9 cellular contexts compared by ENCODE assay signal in genomic region chr5:82365744-82366228, GRCh38.
A peak's percentile ranks its signal among the peaks of the same experiment; 100 is the strongest.
DNase-seq lines count a peak whose midpoint lies in the region; ATAC-seq and TF ChIP-seq lines count a peak whose summit lies in the region.
"Had no signal": no experiment of that assay in that cellular context is flagged by ENCODE, and none has a peak within 500 bp of the region (broad histone marks: within the 10 kb centered on the region; RNA-seq: fewer than 3 reads in every experiment).

No MANE protein-coding gene starts in this region.

- no peaks in the 10 kb centered on the region for H3K4me1 ChIP-seq in mucosa of descending colon (ENCODE audit: low read depth)
- H3K4me1 ChIP-seq in BE2C, result 0 out of 2 replicates have a peak, but pooled peaks cover 3% of the 10 kb centered on the region

- TF ChIP-seq CTCF in mucosa of descending colon (IDR thresholded peaks at IDR 0.05) (no peak), BE2C (IDR thresholded peaks at IDR 0.05; ENCODE audit: low read depth, low read length) (no peak)

- H3K27ac Mint-ChIP-seq in activated T-cell treated with anti-CD3 and anti-CD28 coated beads, Interleukin-2, amount 50 U/mL, for 72 hours, result no peak overlapping the region

- ATAC-seq in HG03159 (IDR thresholded peaks at IDR 0.05; ENCODE audit: unreplicated experiment) (peak; percentile 61), mucosa of descending colon (peak; percentile 64), GM18873 (IDR thresholded peaks at IDR 0.05; ENCODE audit: low FRiP score, unreplicated experiment) (no peak)
- peak; percentile 96 to 97 for ATAC-seq in activated T-cell treated with anti-CD3 and anti-CD28 coated beads, Interleukin-2, amount 50 U/mL, for 72 hours (replicated peaks in 1 of 2)

- H3K4me3 ChIP-seq in mucosa of descending colon, result no peak overlapping the region
- no peak overlapping the region for H3K4me3 ChIP-seq in BE2C (ENCODE audit: low read depth, low read length)
- H3K4me3 ChIP-seq: SJSA1 had no signal

- peak; percentile 63 for DNase-seq in DMS53 treated with DMSO at 0.1 percent for 48 hours (lab: John Stamatoyannopoulos, UW; ENCODE audit: unreplicated experiment)
- peak; percentile 68 to 74 for DNase-seq in activated T-cell treated with anti-CD3 and anti-CD28 coated beads, Interleukin-2, amount 50 U/mL, for 72 hours
- DNase-seq in mucosa of descending colon, result no peak
- no peak for DNase-seq in BE2C
- DNase-seq in superior temporal gyrus (ENCODE audit: extremely low spot score), result no peak
- DNase-seq in AML-193 (lab: John Stamatoyannopoulos, UW), result no peak

- H3K9me3 Mint-ChIP-seq in activated T-cell treated with anti-CD3 and anti-CD28 coated beads, Interleukin-2, amount 50 U/mL, for 72 hours, result no peaks in the 10 kb centered on the region

- H3K36me3 Mint-ChIP-seq in activated T-cell treated with anti-CD3 and anti-CD28 coated beads, Interleukin-2, amount 50 U/mL, for 72 hours (ENCODE audit: insufficient read depth in 2 of 2), result peaks cover 0 to 1% of the 10 kb centered on the region in 2 donors

- H3K36me3 ChIP-seq in mucosa of descending colon (ENCODE audit: low read depth) (no peaks in the 10 kb centered on the region), BE2C (no peaks in the 10 kb centered on the region)
- H3K36me3 ChIP-seq: SJSA1 had no signal

- intact Hi-C loops in mucosa of descending colon (cut with DNase I, micrococcal nuclease), result no loop called here

- peaks cover 30% of the 10 kb centered on the region for H3K27me3 Mint-ChIP-seq in activated T-cell treated with anti-CD3 and anti-CD28 coated beads, Interleukin-2, amount 50 U/mL, for 72 hours (ENCODE audit: low read depth)

- H3K4me3 Mint-ChIP-seq in activated T-cell treated with anti-CD3 and anti-CD28 coated beads, Interleukin-2, amount 50 U/mL, for 72 hours, result peak overlapping the region; percentile 19 to 54

- H3K4me1 Mint-ChIP-seq in activated T-cell treated with anti-CD3 and anti-CD28 coated beads, Interleukin-2, amount 50 U/mL, for 72 hours (ENCODE audit: low read depth), result peaks cover 23% of the 10 kb centered on the region

- H3K9me3 ChIP-seq in mucosa of descending colon (no peaks in the 10 kb centered on the region), BE2C (no peaks in the 10 kb centered on the region)
- H3K9me3 ChIP-seq: SJSA1 had no signal

- no peaks in the 10 kb centered on the region for H3K27me3 ChIP-seq in BE2C
- H3K27me3 ChIP-seq: SJSA1 had no signal

Comparison
In these comparisons a context has a peak if more than half of its experiments do, and no peak if none do; other contexts are left out.
1. DNase-seq: peak in DMS53 treated with DMSO at 0.1 percent for 48 hours (single experiment) and activated T-cell treated with anti-CD3 and anti-CD28 coated beads, Interleukin-2, amount 50 U/mL, for 72 hours (2 of 2); none in mucosa of descending colon (0 of 3), BE2C (single experiment), superior temporal gyrus (single experiment) and AML-193 (0 of 2).